15 cellular contexts compared by ENCODE assay signal in the genomic region with DNA sequence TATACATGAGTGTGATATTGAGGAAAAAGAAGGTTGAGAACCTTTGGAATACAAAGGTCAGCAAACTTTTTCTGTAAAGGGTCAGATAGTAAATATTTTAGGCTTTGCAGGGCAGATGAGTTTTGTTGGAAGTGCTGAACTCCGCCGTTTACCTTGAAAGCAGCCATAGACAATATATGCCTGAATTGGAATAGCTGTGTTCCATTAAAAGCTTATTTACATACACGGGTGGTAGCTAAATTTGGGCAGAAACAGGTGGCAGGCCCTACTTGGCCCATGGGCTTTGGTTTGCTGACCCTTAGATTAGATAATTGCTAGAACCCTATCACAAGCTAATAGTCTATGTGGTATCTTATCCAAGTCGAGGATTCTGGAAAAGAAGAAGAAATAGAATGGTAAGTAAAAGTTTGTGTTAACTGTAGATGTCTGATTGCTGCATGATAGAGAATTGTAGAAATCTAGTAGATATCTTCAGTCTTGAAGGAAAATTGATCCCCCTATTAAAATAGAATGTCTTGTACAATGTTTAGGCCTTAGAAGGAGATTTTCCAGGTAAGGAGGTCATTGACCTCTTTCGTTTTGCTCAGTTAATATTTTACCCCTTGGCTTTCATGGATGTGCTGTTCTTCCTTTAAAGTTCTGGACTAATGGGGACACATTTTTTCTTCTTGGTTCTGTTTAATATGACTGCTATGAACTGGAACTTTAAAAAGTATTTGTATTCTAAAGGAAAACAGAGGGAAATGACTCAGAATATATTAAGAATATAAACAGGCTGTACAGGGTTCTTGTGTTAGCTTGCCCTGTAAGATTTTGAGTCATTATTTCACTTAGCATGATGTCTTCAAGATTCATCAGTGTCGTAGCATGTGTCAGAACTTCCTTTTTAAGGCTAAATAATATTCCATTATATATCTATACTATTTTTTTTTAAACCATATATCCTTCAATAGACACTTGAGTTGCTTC. TPM values are rescaled to one million over a fixed set of nuclear protein-coding genes. Genes with fewer than 3 reads are reported as not detected.
DNase-seq lines count a peak whose midpoint lies in the region; ATAC-seq, FAIRE-seq and TF ChIP-seq lines count a peak whose summit lies in the region.
"Had no signal": no experiment of that assay in that cellular context is flagged by ENCODE, and none has a peak within 500 bp of the region (broad histone marks: within the 10 kb centered on the region; RNA-seq: fewer than 3 reads in every experiment).

No MANE protein-coding gene starts in this region.

- H3K4me3 Mint-ChIP-seq in GM23338: no peak overlapping the region
- H3K4me3 Mint-ChIP-seq: dendritic cell treated with granulocyte-macrophage colony-stimulating factor and Interleukin-4, amounts not matched to agents 40 ng/mL and 50 ng/mL, for 4 days had no signal

- peaks cover 22% of the 10 kb centered on the region for H3K4me1 Mint-ChIP-seq in GM23338

- TF ChIP-seq CTCF in VCaP (conservative IDR thresholded peaks at IDR 0.05) (no peak), keratinocyte (optimal IDR thresholded peaks at IDR 0.05 in 1 of 3, IDR thresholded peaks at IDR 0.05 in 1 of 3, conservative IDR thresholded peaks at IDR 0.05 in 1 of 3; ENCODE audit: extremely low read depth in 1 of 3, insufficient read depth in 2 of 3, low read length in 3 of 3) (no peak), GM23338 (conservative IDR thresholded peaks at IDR 0.05; ENCODE audit: low read depth in 2 of 2) (no peak)

- no peaks in the 10 kb centered on the region for H3K9me1 ChIP-seq in keratinocyte (ENCODE audit: control insufficient read depth, extremely low read depth, insufficient read depth, low read length)

- H3K36me3 Mint-ChIP-seq in GM23338 (ENCODE audit: low read depth): peaks cover 24% of the 10 kb centered on the region

- H3K27me3 ChIP-seq in ACC112 (ENCODE audit: insufficient read depth, low read length) (no peaks in the 10 kb centered on the region), keratinocyte (ENCODE audit: control insufficient read depth, extremely low read depth, insufficient read depth, low read length) (no peaks in the 10 kb centered on the region), GM23338 (ENCODE audit: insufficient read depth) (no peaks in the 10 kb centered on the region)

- H3K9me3 ChIP-seq in keratinocyte (ENCODE audit: control insufficient read depth, low read depth, low read length): no peaks in the 10 kb centered on the region
- H3K9me3 ChIP-seq: prostate gland had no signal

- H3K9me2 ChIP-seq in GM23338 (ENCODE audit: insufficient read depth): no peaks in the 10 kb centered on the region

- DNase-seq in EL (peak; percentile 20), keratinocyte (ENCODE audit: low read depth, low spot score) (no peak), HTR-8/SVneo (ENCODE audit: insufficient read length, low spot score) (no peak), GM23338 (ENCODE audit: low spot score) (no peak), superior temporal gyrus (ENCODE audit: extremely low spot score) (no peak)
- DNase-seq: activated CD8-positive, alpha-beta memory T cell treated with anti-CD3 and anti-CD28 coated beads, Interleukin-2, amount 50 U/mL, for 48 hours; anterior cingulate cortex; DMS153; NCI-H1092 had no signal

- ATAC-seq in GM23338 (no peak), GM21786 (IDR thresholded peaks at IDR 0.05; ENCODE audit: unreplicated experiment) (no peak)

- H4K20me1 ChIP-seq in keratinocyte (ENCODE audit: control insufficient read depth, extremely low read depth, insufficient read depth, low read length): peaks cover 6% of the 10 kb centered on the region
- peaks cover 55% of the 10 kb centered on the region for H4K20me1 ChIP-seq in GM23338 (replicated peaks; ENCODE audit: insufficient read depth)

- H3K27me3 Mint-ChIP-seq in GM23338 (ENCODE audit: insufficient read depth, low read depth, poor library complexity): peaks cover 2% of the 10 kb centered on the region
- H3K27me3 Mint-ChIP-seq: dendritic cell treated with granulocyte-macrophage colony-stimulating factor and Interleukin-4, amounts not matched to agents 40 ng/mL and 50 ng/mL, for 4 days had no signal

- peaks cover 8% of the 10 kb centered on the region; the same call in 2 of the 3 replicates for H3K9me3 Mint-ChIP-seq in GM23338

- no peak overlapping the region for H3K9ac ChIP-seq in keratinocyte (ENCODE audit: control insufficient read depth, extremely low read depth, insufficient read depth, low read length)

- peaks cover 97% of the 10 kb centered on the region for H3K79me2 ChIP-seq in ACC112 (ENCODE audit: control insufficient read depth, insufficient read depth, low read length, unreplicated experiment)
- H3K79me2 ChIP-seq in keratinocyte (ENCODE audit: control insufficient read depth, insufficient read depth, low read length): peaks cover 97% of the 10 kb centered on the region
- peaks cover 100% of the 10 kb centered on the region for H3K79me2 ChIP-seq in GM23338 (replicated peaks; ENCODE audit: insufficient read depth)

- H3K36me3 ChIP-seq in ACC112 (ENCODE audit: insufficient read depth, low read length): peaks cover 21% of the 10 kb centered on the region
- H3K36me3 ChIP-seq in keratinocyte (ENCODE audit: control insufficient read depth in 2 of 2, extremely low read depth in 1 of 2, insufficient read depth in 2 of 2, low read length in 2 of 2): peaks cover 0 to 8% of the 10 kb centered on the region in 2 experiments
- H3K36me3 ChIP-seq in GM23338 (ENCODE audit: insufficient read depth): no peaks in the 10 kb centered on the region
- H3K36me3 ChIP-seq: prostate gland had no signal

- H3K4me3 ChIP-seq in ACC112 (ENCODE audit: low read depth, low read length): no peak overlapping the region
- H3K4me3 ChIP-seq in keratinocyte (ENCODE audit: control insufficient read depth in 2 of 3, extremely low read depth in 1 of 3, insufficient read depth in 2 of 3, low read depth in 1 of 3, low read length in 3 of 3): no peak overlapping the region
- no peak overlapping the region for H3K4me3 ChIP-seq in GM23338
- H3K4me3 ChIP-seq: prostate gland, SK-N-MC had no signal

- H3K4me1 ChIP-seq in ACC112 (ENCODE audit: control insufficient read depth, insufficient read depth, low read length, unreplicated experiment) (peaks cover 41% of the 10 kb centered on the region), keratinocyte (ENCODE audit: control insufficient read depth, extremely low read depth, insufficient read depth, low read length) (peaks cover 21% of the 10 kb centered on the region), GM23338 (ENCODE audit: insufficient read depth) (no peaks in the 10 kb centered on the region; the same call in 1 of the 2 replicates)

- H3F3A ChIP-seq in GM23338 (replicated peaks; ENCODE audit: low read depth): no peaks in the 10 kb centered on the region

- H3K27ac ChIP-seq in ACC112 (ENCODE audit: low read depth, low read length) (peak overlapping the region; percentile 73), VCaP (peak overlapping the region; percentile 100; the same call in 1 of the 2 replicates), keratinocyte (ENCODE audit: control insufficient read depth, insufficient read depth, low read length) (peak overlapping the region; percentile 77), GM23338 (ENCODE audit: low read depth) (no peak overlapping the region)
- H3K27ac ChIP-seq: prostate gland, SK-N-MC had no signal

- dilution Hi-C loops in keratinocyte (cut with MboI; ENCODE audit: extremely low pct_ligation_motif_present, low sequenced_read_pairs): no loop called here

- H2AFZ ChIP-seq in ACC112 (ENCODE audit: low read length, unreplicated experiment) (no peak overlapping the region), keratinocyte (ENCODE audit: control insufficient read depth, low read length) (no peak overlapping the region), GM23338 (no peak overlapping the region)

- H3K27ac Mint-ChIP-seq in GM23338: no peak overlapping the region

- H3K4me2 ChIP-seq in keratinocyte (ENCODE audit: control insufficient read depth, extremely low read depth, insufficient read depth, low read depth, low read length): no peak overlapping the region
- no peak overlapping the region for H3K4me2 ChIP-seq in GM23338

- no peak for FAIRE-seq in keratinocyte (lab: Jason Lieb, UNC)
- FAIRE-seq in HTR-8/SVneo (lab: Jason Lieb, UNC): no peak

TF ChIP-seq in GM23338, 12 proteins besides CTCF, POLR2A, EP300 and RAD21:
- no peak for TF ChIP-seq EZH2 (IDR thresholded peaks at IDR 0.05; ENCODE audit: low read depth, unreplicated experiment)
- no peak for TF ChIP-seq CREB1 (CRISPR knock-in tag; IDR thresholded peaks at IDR 0.05; ENCODE audit: low read depth)
- TF ChIP-seq, protein P1, sequence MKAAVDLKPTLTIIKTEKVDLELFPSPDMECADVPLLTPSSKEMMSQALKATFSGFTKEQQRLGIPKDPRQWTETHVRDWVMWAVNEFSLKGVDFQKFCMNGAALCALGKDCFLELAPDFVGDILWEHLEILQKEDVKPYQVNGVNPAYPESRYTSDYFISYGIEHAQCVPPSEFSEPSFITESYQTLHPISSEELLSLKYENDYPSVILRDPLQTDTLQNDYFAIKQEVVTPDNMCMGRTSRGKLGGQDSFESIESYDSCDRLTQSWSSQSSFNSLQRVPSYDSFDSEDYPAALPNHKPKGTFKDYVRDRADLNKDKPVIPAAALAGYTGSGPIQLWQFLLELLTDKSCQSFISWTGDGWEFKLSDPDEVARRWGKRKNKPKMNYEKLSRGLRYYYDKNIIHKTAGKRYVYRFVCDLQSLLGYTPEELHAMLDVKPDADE (IDR thresholded peaks at IDR 0.05): no peak
- TF ChIP-seq ZNF331 (CRISPR knock-in tag; IDR thresholded peaks at IDR 0.05; ENCODE audit: low read depth): no peak
- no peak for TF ChIP-seq ZNF114 (CRISPR knock-in tag; IDR thresholded peaks at IDR 0.05)

RNA-seq across cellular contexts. Expression of a gene that starts 8.0 kb away (rescaled TPM):
- polyA plus RNA-seq in keratinocyte (6.1 to 8.9 TPM (median 6.8 TPM) in 3 replicates), GM23338 (2016; fragmentation: Nextera tagmentation; extraction: Ambion mirVana) (88.5 and 94.7 TPM in 2 replicates)
- polyA plus RNA-seq in keratinocyte (2011; ENCODE audit: low read depth): 76.2 TPM
- 4.9 and 5.5 TPM in 2 replicates for polyA plus RNA-seq in keratinocyte (2011; cell fraction: cytosol; rRNA removed)
- 36.1 and 36.2 TPM in 2 replicates for polyA plus RNA-seq in keratinocyte (2011; cell fraction: nucleus; rRNA removed)
- polyA plus RNA-seq in keratinocyte (2012; ENCODE audit: low replicate concordance): 12.6 and 13.8 TPM in 2 replicates
- 8.1 to 21.3 TPM (median 13.2 TPM) in 3 replicates for polyA minus RNA-seq in keratinocyte
- polyA minus RNA-seq in keratinocyte (2011; cell fraction: cytosol; rRNA and poly(A)+ RNA removed): 9.6 TPM
- 30.2 and 39.2 TPM in 2 replicates for polyA minus RNA-seq in keratinocyte (2011; cell fraction: nucleus; rRNA and poly(A)+ RNA removed)
- 26.1 and 47.7 TPM in 2 replicates for total RNA-seq in GM23338 (2014; rRNA removed; shearing (Covaris generic))
